In genomic region chr17:50603340-50603739, GRCh38 we compare ENCODE assay signal across 12 cellular contexts. TPM values are rescaled to one million over a fixed set of nuclear protein-coding genes. Genes with fewer than 3 reads are reported as not detected.
DNase-seq lines count a peak whose midpoint lies in the region; ATAC-seq, FAIRE-seq and TF ChIP-seq lines count a peak whose summit lies in the region.
"Had no signal": no experiment of that assay in that cellular context is flagged by ENCODE, and none has a peak within 500 bp of the region (broad histone marks: within the 10 kb centered on the region; RNA-seq: fewer than 3 reads in every experiment).

No MANE protein-coding gene starts in this region.

- H3K9me3 Mint-ChIP-seq in Caco-2 (ENCODE audit: unreplicated experiment) (no peaks in the 10 kb centered on the region), glutamatergic neuron (ENCODE audit: unreplicated experiment) (peaks cover 6% of the 10 kb centered on the region), immature natural killer cell (peaks cover 0 to 2% (median 0%) of the 10 kb centered on the region in 6 donors)
- H3K9me3 Mint-ChIP-seq: dendritic cell treated with granulocyte-macrophage colony-stimulating factor and Interleukin-4, amounts not matched to agents 40 ng/mL and 50 ng/mL, for 4 days had no signal

- H3K27me3 ChIP-seq in Caco-2 (replicated peaks; ENCODE audit: control insufficient read depth, insufficient read depth, low read length): no peaks in the 10 kb centered on the region

- CTCF ChIA-PET in Caco-2 (lab: Charles Lee): interaction anchor here (0.6 to 1.4 kb wide), 2 partner anchors 23 to 80 kb away, joined by 3 read pairs; no protein-coding TSS in a partner anchor

- POLR2A ChIA-PET in Caco-2 (lab: Charles Lee): no interaction called here

- no peaks in the 10 kb centered on the region for H3K36me3 ChIP-seq in Caco-2 (ENCODE audit: control insufficient read depth, insufficient read depth, low read length)
- H3K36me3 ChIP-seq: SJSA1 had no signal

- H3K4me1 ChIP-seq in Caco-2: no peaks in the 10 kb centered on the region
- H3K4me1 ChIP-seq: psoas muscle, SJSA1 had no signal

- H3K27ac Mint-ChIP-seq in Caco-2 (ENCODE audit: unreplicated experiment) (no peak overlapping the region), glutamatergic neuron (ENCODE audit: unreplicated experiment) (no peak overlapping the region), immature natural killer cell (no peak overlapping the region)
- H3K27ac Mint-ChIP-seq: dendritic cell treated with granulocyte-macrophage colony-stimulating factor and Interleukin-4, amounts not matched to agents 40 ng/mL and 50 ng/mL, for 4 days had no signal

- no peak for TF ChIP-seq POLR2A in GM12892 (IDR thresholded peaks at IDR 0.05; ENCODE audit: low read depth, low read length)
- TF ChIP-seq POLR2A in H54 (IDR thresholded peaks at IDR 0.05; ENCODE audit: low read depth, low read length): no peak

- no TSS peak for BruUV-seq in Caco-2 (replicated peaks; lab: Mats Ljungman, UMichigan)

- ATAC-seq in GM21423 (IDR thresholded peaks at IDR 0.05; ENCODE audit: unreplicated experiment) (no peak), HG03460 (IDR thresholded peaks at IDR 0.05; ENCODE audit: unreplicated experiment) (no peak)
- ATAC-seq: psoas muscle had no signal

- TF ChIP-seq CTCF in Caco-2 (IDR thresholded peaks at IDR 0.05; ENCODE audit: insufficient read depth in 1 of 2, low read depth in 1 of 2, low read length in 1 of 2, severe bottlenecking in 1 of 2, unreplicated experiment in 1 of 2) (peak; percentile 61 to 66), glutamatergic neuron (IDR thresholded peaks at IDR 0.05; ENCODE audit: partially characterized antibody, unreplicated experiment) (peak; percentile 27)

- intact Hi-C loops in Caco-2 (cut with micrococcal nuclease; ENCODE audit: unreplicated experiment): loop anchor here (2.0 kb wide), 1 partner anchor 47 kb away; no protein-coding TSS in a partner anchor

- FAIRE-seq in GM12892 (lab: Jason Lieb, UNC) (no peak), H54 (lab: Jason Lieb, UNC) (no peak)

- no peak overlapping the region for H3K4me3 ChIP-seq in Caco-2 (ENCODE audit: low read depth, low read length)
- H3K4me3 ChIP-seq: psoas muscle, SJSA1 had no signal

- DNase-seq in Caco-2 (peak; percentile 66 to 75), GM12892 (ENCODE audit: insufficient read length) (peak; percentile 53), NCI-H526 treated with DMSO at 0.1 percent for 48 hours (lab: John Stamatoyannopoulos, UW) (peak; percentile 39), glutamatergic neuron (no peak), immature natural killer cell (no peak), H54 (ENCODE audit: insufficient read length, low spot score) (no peak)
- DNase-seq: activated T-cell treated with anti-CD3 and anti-CD28 coated beads, Interleukin-2, amount 50 U/mL, for 48 hours; psoas muscle had no signal

- no peak overlapping the region for H3K4me3 Mint-ChIP-seq in Caco-2 (ENCODE audit: unreplicated experiment)
- H3K4me3 Mint-ChIP-seq in glutamatergic neuron (ENCODE audit: unreplicated experiment): peak overlapping the region; percentile 55
- H3K4me3 Mint-ChIP-seq in immature natural killer cell: no peak overlapping the region
- H3K4me3 Mint-ChIP-seq: dendritic cell treated with granulocyte-macrophage colony-stimulating factor and Interleukin-4, amounts not matched to agents 40 ng/mL and 50 ng/mL, for 4 days had no signal

- H3K4me1 Mint-ChIP-seq in Caco-2 (ENCODE audit: low read depth, unreplicated experiment): peaks cover 7% of the 10 kb centered on the region
- peaks cover 24% of the 10 kb centered on the region for H3K4me1 Mint-ChIP-seq in glutamatergic neuron (ENCODE audit: low read depth, unreplicated experiment)
- no peaks in the 10 kb centered on the region for H3K4me1 Mint-ChIP-seq in immature natural killer cell

- H3K36me3 Mint-ChIP-seq in Caco-2 (ENCODE audit: insufficient read depth, unreplicated experiment) (peaks cover 6% of the 10 kb centered on the region), glutamatergic neuron (ENCODE audit: unreplicated experiment) (no peaks in the 10 kb centered on the region), immature natural killer cell (no peaks in the 10 kb centered on the region)

- H3K27me3 Mint-ChIP-seq in Caco-2 (ENCODE audit: insufficient read depth, unreplicated experiment): peaks cover 6% of the 10 kb centered on the region
- peaks cover 11% of the 10 kb centered on the region for H3K27me3 Mint-ChIP-seq in glutamatergic neuron (ENCODE audit: unreplicated experiment)
- peaks cover 2 to 13% (median 4%) of the 10 kb centered on the region in 3 donors for H3K27me3 Mint-ChIP-seq in immature natural killer cell (ENCODE audit: low read depth in 3 of 3)

- H3K9me3 ChIP-seq in Caco-2: no peaks in the 10 kb centered on the region
- H3K9me3 ChIP-seq: psoas muscle, SJSA1 had no signal

RNA-seq across cellular contexts. Expression of gene ABCC3, which starts 31.3 kb away (rescaled TPM):
- total RNA-seq in Caco-2 (2022) (39.3 and 45.6 TPM in 2 replicates), glutamatergic neuron (ENCODE audit: unreplicated experiment) (not detected)
- polyA plus RNA-seq in GM12892 (2012; ENCODE audit: missing spikeins): 0.89 TPM
- 1 to 10 TPM in 1 of 3 donors, under 1 TPM in 1, not detected in 1; 0.52 to 1.2 TPM for polyA plus RNA-seq in immature natural killer cell

RNA-seq across cellular contexts. Expression of gene CACNA1G, which starts 42.8 kb away (rescaled TPM):
- total RNA-seq in Caco-2 (2022): 1.4 and 1.6 TPM in 2 replicates
- polyA plus RNA-seq in GM12892 (2012; ENCODE audit: missing spikeins): 0.15 TPM
- 2.2 TPM for total RNA-seq in glutamatergic neuron (ENCODE audit: unreplicated experiment)
- not detected for polyA plus RNA-seq in immature natural killer cell

RNA-seq across cellular contexts. Expression of gene SPATA20, which starts 56.4 kb away (rescaled TPM):
- 149 and 176 TPM in 2 replicates for total RNA-seq in Caco-2 (2022)
- polyA plus RNA-seq in GM12892 (2012; ENCODE audit: missing spikeins): 18.4 TPM
- total RNA-seq in glutamatergic neuron (ENCODE audit: unreplicated experiment): 14.0 TPM
- 10 to 100 TPM in 1 of 3 donors, 1 to 10 TPM in 2; 9.8 to 23.0 (median 9.9) TPM for polyA plus RNA-seq in immature natural killer cell

Comparison
In these comparisons a context has a peak if more than half of its experiments do, and no peak if none do; other contexts are left out.
1. DNase-seq: peak in Caco-2 (2 of 2), GM12892 (single experiment) and NCI-H526 treated with DMSO at 0.1 percent for 48 hours (single experiment); none in glutamatergic neuron (single experiment), immature natural killer cell (0 of 3) and H54 (single experiment).
2. RNA of gene ABCC3, which starts 31.3 kb away (total RNA-seq): 39.3 to 45.6 TPM in Caco-2; not detected in glutamatergic neuron (single experiment); every median in the first group is over 10 times any median in the second.